15 cellular contexts compared by ENCODE assay signal in genomic region chr12:2115101-2115845, GRCh38.
DNase-seq lines count a peak whose midpoint lies in the region; ATAC-seq and TF ChIP-seq lines count a peak whose summit lies in the region.
"Had no signal": no experiment of that assay in that cellular context is flagged by ENCODE, and none has a peak within 500 bp of the region (broad histone marks: within the 10 kb centered on the region; RNA-seq: fewer than 3 reads in every experiment).

No MANE protein-coding gene starts in this region.

- no peaks in the 10 kb centered on the region for H3K36me3 Mint-ChIP-seq in neural progenitor cell
- peaks cover 14% of the 10 kb centered on the region for H3K36me3 Mint-ChIP-seq in chondrocyte (ENCODE audit: low read depth)

- WGBS in ovary, 3 donors, result 94 to 96% (median 95%) methylated on average over 24 to 31 of the region's 31 CpGs

- no peak for DNase-seq in stimulated activated naive CD8-positive, alpha-beta T cell treated with anti-CD3 and anti-CD28 coated beads, Interleukin-15, amount 100 ng/mL, for 72 hours
- no peak for DNase-seq in stimulated activated naive CD8-positive, alpha-beta T cell treated with anti-CD3 and anti-CD28 coated beads, Interleukin-15, Interleukin-2, amounts not matched to agents 100 U/mL and 50 U/mL, for 24 hours
- DNase-seq in neural progenitor cell (ENCODE audit: low spot score), result no peak
- DNase-seq in posterior vena cava (ENCODE audit: low spot score), result peak; percentile 69
- no peak for DNase-seq in HCEC 1CT
- DNase-seq in ovary, result no peak
- no peak for DNase-seq in chondrocyte (ENCODE audit: low spot score)
- DNase-seq: AML-193; Caco-2; CD4-positive, alpha-beta T cell; DMS79; GDM1; H7 had no signal

- no peak overlapping the region for H2AFZ ChIP-seq in neural progenitor cell (replicated peaks)
- H2AFZ ChIP-seq: GM23338 had no signal

- H3K27ac ChIP-seq in neural progenitor cell (no peak overlapping the region), ovary (no peak overlapping the region)
- H3K27ac ChIP-seq: C4-2B had no signal

- H3K9me3 ChIP-seq in neural progenitor cell (ENCODE audit: low read depth) (no peaks in the 10 kb centered on the region), ovary (no peaks in the 10 kb centered on the region)
- H3K9me3 ChIP-seq: Caco-2 had no signal

- no peaks in the 10 kb centered on the region for H4K20me1 ChIP-seq in neural progenitor cell (ENCODE audit: low read depth)

- H3K4me3 ChIP-seq in neural progenitor cell (no peak overlapping the region), ovary (no peak overlapping the region)
- H3K4me3 ChIP-seq: GM23338 had no signal

- H3K4me2 ChIP-seq in neural progenitor cell, result no peak overlapping the region
- H3K4me2 ChIP-seq: GM23338 had no signal

- no peaks in the 10 kb centered on the region for H3K4me1 Mint-ChIP-seq in stimulated activated naive CD8-positive, alpha-beta T cell treated with anti-CD3 and anti-CD28 coated beads, Interleukin-15, amount 100 ng/mL, for 72 hours
- peaks cover 12% of the 10 kb centered on the region for H3K4me1 Mint-ChIP-seq in neural progenitor cell
- peaks cover 35% of the 10 kb centered on the region for H3K4me1 Mint-ChIP-seq in chondrocyte (ENCODE audit: low read depth)

- H3K27ac Mint-ChIP-seq in stimulated activated naive CD8-positive, alpha-beta T cell treated with anti-CD3 and anti-CD28 coated beads, Interleukin-15, amount 100 ng/mL, for 72 hours, result peak overlapping the region; percentile 12 to 88
- H3K27ac Mint-ChIP-seq in neural progenitor cell (peak overlapping the region; percentile 33), chondrocyte (ENCODE audit: unreplicated experiment) (no peak overlapping the region)
- H3K27ac Mint-ChIP-seq: CD4-positive, alpha-beta T cell; GM23338 had no signal

- H3F3A ChIP-seq in neural progenitor cell (ENCODE audit: low read depth), result no peaks in the 10 kb centered on the region

- ATAC-seq in stimulated activated naive CD8-positive, alpha-beta T cell treated with anti-CD3 and anti-CD28 coated beads, Interleukin-15, amount 100 ng/mL, for 72 hours, result no peak
- ATAC-seq in stimulated activated naive CD8-positive, alpha-beta T cell treated with anti-CD3 and anti-CD28 coated beads, Interleukin-15, Interleukin-2, amounts not matched to agents 100 U/mL and 50 U/mL, for 24 hours, result no peak
- ATAC-seq: GM23338 had no signal

- no peak overlapping the region for H3K9ac ChIP-seq in neural progenitor cell

- intact Hi-C loops in posterior vena cava (cut with DNase I) (no loop called here), ovary (cut with DNase I) (no loop called here)

- TF ChIP-seq EP300 in ovary (IDR thresholded peaks at IDR 0.05), result no peak

- H3K36me3 ChIP-seq in neural progenitor cell, result no peaks in the 10 kb centered on the region
- no peaks in the 10 kb centered on the region for H3K36me3 ChIP-seq in ovary

- TF ChIP-seq CTCF in neural progenitor cell (IDR thresholded peaks at IDR 0.05) (no peak), ovary (IDR thresholded peaks at IDR 0.05) (no peak), chondrocyte (IDR thresholded peaks at IDR 0.05) (no peak)

- no peak overlapping the region for H3K4me3 Mint-ChIP-seq in stimulated activated naive CD8-positive, alpha-beta T cell treated with anti-CD3 and anti-CD28 coated beads, Interleukin-15, amount 100 ng/mL, for 72 hours
- H3K4me3 Mint-ChIP-seq in neural progenitor cell, result no peak overlapping the region
- no peak overlapping the region for H3K4me3 Mint-ChIP-seq in chondrocyte (ENCODE audit: unreplicated experiment)
- H3K4me3 Mint-ChIP-seq: CD4-positive, alpha-beta T cell; GM23338 had no signal

- H3K27me3 ChIP-seq in neural progenitor cell (no peaks in the 10 kb centered on the region), ovary (no peaks in the 10 kb centered on the region)

- TF ChIP-seq POLR2A in ovary (IDR thresholded peaks at IDR 0.05), result no peak

- H3K27me3 Mint-ChIP-seq in stimulated activated naive CD8-positive, alpha-beta T cell treated with anti-CD3 and anti-CD28 coated beads, Interleukin-15, amount 100 ng/mL, for 72 hours, result no peaks in the 10 kb centered on the region
- H3K27me3 Mint-ChIP-seq in neural progenitor cell (ENCODE audit: insufficient read depth, low read depth) (peaks cover 9% of the 10 kb centered on the region), chondrocyte (ENCODE audit: low read depth) (no peaks in the 10 kb centered on the region)
- H3K27me3 Mint-ChIP-seq: CD4-positive, alpha-beta T cell had no signal

- no peaks in the 10 kb centered on the region for H3K9me3 Mint-ChIP-seq in stimulated activated naive CD8-positive, alpha-beta T cell treated with anti-CD3 and anti-CD28 coated beads, Interleukin-15, amount 100 ng/mL, for 72 hours
- no peaks in the 10 kb centered on the region for H3K9me3 Mint-ChIP-seq in neural progenitor cell
- H3K9me3 Mint-ChIP-seq in chondrocyte (ENCODE audit: low read depth), result no peaks in the 10 kb centered on the region
- H3K9me3 Mint-ChIP-seq: CD4-positive, alpha-beta T cell; GM23338 had no signal

- H3K4me1 ChIP-seq in neural progenitor cell (no peaks in the 10 kb centered on the region), ovary (ENCODE audit: insufficient read depth) (peaks cover 6% of the 10 kb centered on the region)

- H3K79me2 ChIP-seq in neural progenitor cell (ENCODE audit: low read depth), result no peaks in the 10 kb centered on the region
